In genomic region chr12:114869091-114869834, GRCh38 we compare ENCODE assay signal across 15 cellular contexts.
DNase-seq lines count a peak whose midpoint lies in the region; ATAC-seq, FAIRE-seq and TF ChIP-seq lines count a peak whose summit lies in the region.
"Had no signal": no experiment of that assay in that cellular context is flagged by ENCODE, and none has a peak within 500 bp of the region (broad histone marks: within the 10 kb centered on the region; RNA-seq: fewer than 3 reads in every experiment).

No MANE protein-coding gene starts in this region.

- H3K9me3 ChIP-seq in AG04450 (ENCODE audit: control insufficient read depth, insufficient read depth, low read length) (no peaks in the 10 kb centered on the region), GM23248 (ENCODE audit: low read depth) (no peaks in the 10 kb centered on the region)
- H3K9me3 ChIP-seq: BLaER1 had no signal

- H3K4me3 ChIP-seq in AG04450 (ENCODE audit: low read depth, low read length) (no peak overlapping the region), GM23248 (0 out of 2 replicates have a peak overlapping the region, but pooled peaks have one; percentile 13), fibroblast of the aortic adventitia (ENCODE audit: low read depth, low read length) (no peak overlapping the region), dorsolateral prefrontal cortex (no peak overlapping the region)
- H3K4me3 ChIP-seq: BLaER1 had no signal

- in situ Hi-C loops in GM23248 (cut with MboI) = no loop called here

- ATAC-seq in HG03039 (IDR thresholded peaks at IDR 0.05; ENCODE audit: unreplicated experiment) = no peak

- intact Hi-C loops in dorsolateral prefrontal cortex (cut with DNase I) = no loop called here

- H3K4me1 ChIP-seq in GM23248 (ENCODE audit: insufficient read depth) = peaks cover 8% of the 10 kb centered on the region

- H3K79me2 ChIP-seq in GM23248 (ENCODE audit: insufficient read depth) = no peaks in the 10 kb centered on the region

- H2AFZ ChIP-seq in GM23248 = peak overlapping the region; percentile 61

- H3K9me2 ChIP-seq in GM23248 (ENCODE audit: insufficient read depth) = no peaks in the 10 kb centered on the region

- H4K20me1 ChIP-seq in GM23248 (ENCODE audit: insufficient read depth) = no peaks in the 10 kb centered on the region
- H4K20me1 ChIP-seq: BLaER1 had no signal

- WGBS in GM23248 (ENCODE audit: low coverage in 1 of 2, low lambda C conversion rate in 2 of 2, missing lambda C conversion rate in 2 of 2), 2 experiments = 8 to 10% methylated on average over 12 of the region's 12 CpGs

- H3F3A ChIP-seq in GM23248 (ENCODE audit: insufficient read depth) = peaks cover 10% of the 10 kb centered on the region; the same call in 1 of the 2 replicates

- POLR2A ChIA-PET in AG04450 (lab: Yijun Ruan, JAX) = interaction anchor here (0.6 to 1.5 kb wide), 4 partner anchors 16 to 185 kb away, joined by 3 to 6 read pairs (median 4); partner anchors contain the start of gene TBX3

- H3K27ac ChIP-seq in AG04450 (ENCODE audit: low read depth, low read length) (no peak overlapping the region), GM23248 (no peak overlapping the region), dorsolateral prefrontal cortex (no peak overlapping the region)
- H3K27ac ChIP-seq: BLaER1 had no signal

- peak; percentile 76 for DNase-seq in AG04450 (ENCODE audit: low read depth, low spot score)
- peak; percentile 72 for DNase-seq in GM23248
- peak; percentile 93 for DNase-seq in NCI-H748 treated with DMSO at 0.1 percent for 48 hours (lab: John Stamatoyannopoulos, UW)
- DNase-seq in fibroblast of the aortic adventitia (ENCODE audit: low read depth) = peak; percentile 59
- no peak for DNase-seq in GM10266 (ENCODE audit: extremely low spot score)
- DNase-seq in dorsolateral prefrontal cortex = no peak
- DNase-seq in HTR-8/SVneo (ENCODE audit: insufficient read length, low spot score) = no peak
- DNase-seq: activated CD4-positive, alpha-beta T cell treated with anti-CD3 and anti-CD28 coated beads, Interleukin-2, amount 50 U/mL, for 4 hours; activated gamma-delta T cell treated with Interleukin-2 at 50 U/mL for 16 hours; KG1; NCI-H1930; stimulated activated CD4-positive, alpha-beta T cell treated with anti-CD3 and anti-CD28 coated beads, Interleukin-2, amount 100 ng/mL, for 24 hours had no signal

- H3K27me3 ChIP-seq in AG04450 (ENCODE audit: control insufficient read depth, insufficient read depth, low read length) (no peaks in the 10 kb centered on the region), GM23248 (replicated peaks; ENCODE audit: insufficient read depth) (peaks cover 7% of the 10 kb centered on the region), dorsolateral prefrontal cortex (peaks cover 0 to 14% (median 0%) of the 10 kb centered on the region in 45 donors)
- H3K27me3 ChIP-seq: BLaER1 had no signal

- H3K36me3 ChIP-seq in GM23248 (ENCODE audit: low read depth) = no peaks in the 10 kb centered on the region
- H3K36me3 ChIP-seq: BLaER1 had no signal

- peak overlapping the region; percentile 32 for H3K4me2 ChIP-seq in GM23248 (ENCODE audit: unreplicated experiment)
- H3K4me2 ChIP-seq: BLaER1 had no signal

- FAIRE-seq in HTR-8/SVneo (lab: Jason Lieb, UNC) = no peak
- FAIRE-seq: G401.6 had no signal

- H3K9ac ChIP-seq in GM23248 = no peak overlapping the region
- H3K9ac ChIP-seq: BLaER1 had no signal

- CTCF ChIA-PET in AG04450 (lab: Charles Lee) = interaction anchor here (1.0 kb wide), 1 partner anchor 185 kb away, joined by 3 read pairs; the partner anchor contains the start of gene TBX3

- no peak for TF ChIP-seq CTCF in AG04450 (IDR thresholded peaks at IDR 0.05; ENCODE audit: low read depth, low read length)
- no peak for TF ChIP-seq CTCF in fibroblast of the aortic adventitia (IDR thresholded peaks at IDR 0.05; ENCODE audit: insufficient read depth, low read length)
- no peak for TF ChIP-seq CTCF in GM10266 (IDR thresholded peaks at IDR 0.05; ENCODE audit: control insufficient read depth, insufficient read depth, low read depth, missing control alignments)
- no peak for TF ChIP-seq CTCF in dorsolateral prefrontal cortex (IDR thresholded peaks at IDR 0.05 in 54 of 56, conservative IDR thresholded peaks at IDR 0.05 in 2 of 56; ENCODE audit: low read depth in 1 of 56, partially characterized antibody in 56 of 56)

Comparison
In these comparisons a context has a peak if more than half of its experiments do, and no peak if none do; other contexts are left out.
1. DNase-seq: peak in AG04450 (single experiment), GM23248 (single experiment), NCI-H748 treated with DMSO at 0.1 percent for 48 hours (single experiment) and fibroblast of the aortic adventitia (single experiment); none in GM10266 (single experiment), dorsolateral prefrontal cortex (0 of 10) and HTR-8/SVneo (single experiment).